9 cellular contexts compared by ENCODE assay signal in the genomic region with DNA sequence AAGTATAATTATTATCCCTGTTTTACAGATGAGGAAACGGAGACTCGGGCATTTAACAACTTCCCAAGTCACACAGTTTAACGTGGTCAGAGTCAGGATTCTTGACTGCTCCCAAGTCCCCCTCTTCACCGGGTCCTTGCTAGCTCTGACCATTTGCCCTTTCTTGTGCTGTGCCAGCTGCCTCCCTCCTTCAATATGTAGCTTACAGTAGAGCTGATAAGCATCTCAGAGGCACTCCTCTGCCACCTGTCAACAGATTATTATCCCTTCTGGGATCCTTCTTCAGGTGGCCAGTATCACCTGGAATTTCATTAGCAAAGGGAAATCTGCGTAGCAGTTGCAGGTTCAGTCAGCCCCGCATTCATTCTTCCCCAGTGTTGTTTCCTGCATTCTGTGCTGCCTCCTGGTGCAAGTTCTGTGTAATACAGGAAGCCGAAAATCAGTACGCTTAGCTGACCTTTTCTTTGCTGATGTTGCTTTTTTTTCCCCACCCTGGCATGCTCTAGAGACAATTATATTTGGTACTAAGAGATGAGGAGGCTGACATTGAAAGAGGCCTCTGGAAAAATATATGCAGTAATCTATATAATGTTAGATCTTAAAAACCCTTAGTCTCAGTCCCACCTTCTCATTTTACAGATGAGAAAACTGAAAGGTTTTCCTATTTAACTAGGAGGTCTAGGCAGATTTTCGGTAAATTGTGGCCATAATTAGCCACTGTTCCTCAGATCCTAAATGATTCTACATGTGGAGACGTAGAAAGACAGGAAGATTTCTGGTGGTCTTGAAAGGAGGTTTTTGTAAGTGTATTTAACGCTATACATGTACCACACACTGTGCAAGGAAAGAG. TPM values are rescaled to one million over a fixed set of nuclear protein-coding genes. Genes with fewer than 3 reads are reported as not detected.
DNase-seq lines count a peak whose midpoint lies in the region; ATAC-seq, FAIRE-seq and TF ChIP-seq lines count a peak whose summit lies in the region.
"Had no signal": no experiment of that assay in that cellular context is flagged by ENCODE, and none has a peak within 500 bp of the region (broad histone marks: within the 10 kb centered on the region; RNA-seq: fewer than 3 reads in every experiment).

No MANE protein-coding gene starts in this region.

- H3K27me3 ChIP-seq in Caco-2 (replicated peaks; ENCODE audit: control insufficient read depth, insufficient read depth, low read length) = no peaks in the 10 kb centered on the region
- no peaks in the 10 kb centered on the region for H3K27me3 ChIP-seq in naive thymus-derived CD4-positive, alpha-beta T cell (ENCODE audit: control insufficient read depth in 2 of 2, insufficient read depth in 2 of 2, low read length in 2 of 2)

- peak; percentile 71 to 80 for TF ChIP-seq CTCF in Caco-2 (IDR thresholded peaks at IDR 0.05; ENCODE audit: insufficient read depth in 1 of 2, low read depth in 1 of 2, low read length in 1 of 2, severe bottlenecking in 1 of 2, unreplicated experiment in 1 of 2)
- peak; percentile 87 for TF ChIP-seq CTCF in epithelial cell of proximal tubule (conservative IDR thresholded peaks at IDR 0.05; ENCODE audit: low read depth, low read length)

- ATAC-seq in GM21367 (IDR thresholded peaks at IDR 0.05; ENCODE audit: unreplicated experiment) = peak; percentile 50
- peak; percentile 74 for ATAC-seq in naive thymus-derived CD4-positive, alpha-beta T cell
- no peak for ATAC-seq in GM21515 (IDR thresholded peaks at IDR 0.05; ENCODE audit: unreplicated experiment)

- H3K4me1 Mint-ChIP-seq in Caco-2 (ENCODE audit: low read depth, unreplicated experiment) = no peaks in the 10 kb centered on the region
- H3K4me1 Mint-ChIP-seq in naive thymus-derived CD4-positive, alpha-beta T cell = peaks cover 0 to 9% (median 6%) of the 10 kb centered on the region in 7 donors

- no peaks in the 10 kb centered on the region for H3K36me3 ChIP-seq in Caco-2 (ENCODE audit: control insufficient read depth, insufficient read depth, low read length)
- peaks cover 0 to 26% (median 0%) of the 10 kb centered on the region in 3 experiments for H3K36me3 ChIP-seq in naive thymus-derived CD4-positive, alpha-beta T cell (ENCODE audit: control insufficient read depth in 2 of 3, insufficient read depth in 3 of 3, low read length in 3 of 3)

- no peak overlapping the region for H3K27ac Mint-ChIP-seq in Caco-2 (ENCODE audit: unreplicated experiment)
- H3K27ac Mint-ChIP-seq in naive thymus-derived CD4-positive, alpha-beta T cell = peak overlapping the region in 1 of 9 donors; percentile 59
- H3K27ac Mint-ChIP-seq: T-helper 1 cell treated with Interleukin-12 subunit alpha and Interleukin-12 subunit beta and Interleukin-4 antibody, amounts not matched to agents 30 μg/mL and 1 μg/mL, for 36 hours had no signal

- intact Hi-C loops in Caco-2 (cut with micrococcal nuclease; ENCODE audit: unreplicated experiment) = loop anchor here (1.0 kb wide), 1 partner anchor 126 kb away; no protein-coding TSS in a partner anchor
- intact Hi-C loops in naive thymus-derived CD4-positive, alpha-beta T cell (cut with micrococcal nuclease) = loop anchor here (1.0 to 10.0 kb wide), 7 partner anchors 25 to 241 kb away; a partner anchor contains a TSS

- H3K4me3 Mint-ChIP-seq in Caco-2 (ENCODE audit: unreplicated experiment) = no peak overlapping the region
- H3K4me3 Mint-ChIP-seq in naive thymus-derived CD4-positive, alpha-beta T cell = no peak overlapping the region
- H3K4me3 Mint-ChIP-seq: T-helper 1 cell treated with Interleukin-12 subunit alpha and Interleukin-12 subunit beta and Interleukin-4 antibody, amounts not matched to agents 30 μg/mL and 1 μg/mL, for 36 hours had no signal

- FAIRE-seq in urothelium cell line (lab: Jason Lieb, UNC) = no peak

- H3K4me1 ChIP-seq in Caco-2 = no peaks in the 10 kb centered on the region
- H3K4me1 ChIP-seq in naive thymus-derived CD4-positive, alpha-beta T cell (ENCODE audit: control insufficient read depth in 2 of 2, insufficient read depth in 2 of 2, low read length in 2 of 2) = no peaks in the 10 kb centered on the region

- H3K27me3 Mint-ChIP-seq in Caco-2 (ENCODE audit: insufficient read depth, unreplicated experiment) = peaks cover 4% of the 10 kb centered on the region
- H3K27me3 Mint-ChIP-seq in naive thymus-derived CD4-positive, alpha-beta T cell = no peaks in the 10 kb centered on the region

- H3K27ac ChIP-seq in naive thymus-derived CD4-positive, alpha-beta T cell (ENCODE audit: low read depth, low read length) = no peak overlapping the region

- POLR2A ChIA-PET in Caco-2 (lab: Charles Lee) = interaction anchor here (0.6 to 0.7 kb wide), 2 partner anchors 126 to 131 kb away, joined by 3 read pairs; no protein-coding TSS in a partner anchor
- POLR2A ChIA-PET in naive thymus-derived CD4-positive, alpha-beta T cell (lab: Charles Lee) = interaction anchor here (1.1 to 2.1 kb wide), 5 partner anchors 39 to 126 kb away, joined by 3 to 13 read pairs (median 4); a partner anchor contains a TSS

- DNase-seq in Caco-2 (peak; percentile 47 to 67), NCI-H2227 treated with DMSO at 0.1 percent for 48 hours (lab: John Stamatoyannopoulos, UW) (peak; percentile 15), epithelial cell of proximal tubule (ENCODE audit: low read depth) (no peak), urothelium cell line (ENCODE audit: low spot score) (peak; percentile 44)
- DNase-seq in activated CD4-positive, alpha-beta T cell treated with anti-CD3 and anti-CD28 coated beads, Interleukin-2, amount 50 U/mL, for 4 hours = peak; percentile 43 to 44
- peak; percentile 11 to 61 (median 47) for DNase-seq in naive thymus-derived CD4-positive, alpha-beta T cell

- no peak overlapping the region for H3K4me3 ChIP-seq in Caco-2 (ENCODE audit: low read depth, low read length)
- H3K4me3 ChIP-seq in epithelial cell of proximal tubule (ENCODE audit: low read depth, low read length) = no peak overlapping the region
- no peak overlapping the region for H3K4me3 ChIP-seq in naive thymus-derived CD4-positive, alpha-beta T cell (ENCODE audit: low read length)

- H3K9me3 ChIP-seq in Caco-2 = no peaks in the 10 kb centered on the region
- no peaks in the 10 kb centered on the region for H3K9me3 ChIP-seq in naive thymus-derived CD4-positive, alpha-beta T cell (ENCODE audit: control insufficient read depth in 2 of 3, low read length in 3 of 3)

- no peaks in the 10 kb centered on the region for H3K36me3 Mint-ChIP-seq in Caco-2 (ENCODE audit: insufficient read depth, unreplicated experiment)
- peaks cover 0 to 40% (median 14%) of the 10 kb centered on the region in 5 donors for H3K36me3 Mint-ChIP-seq in naive thymus-derived CD4-positive, alpha-beta T cell

- CTCF ChIA-PET in Caco-2 (lab: Charles Lee) = interaction anchor here (0.6 to 3.9 kb wide), 18 partner anchors 8 to 293 kb away, joined by 3 to 111 read pairs (median 4); a partner anchor contains a TSS
- CTCF ChIA-PET in naive thymus-derived CD4-positive, alpha-beta T cell (lab: Charles Lee) = interaction anchor here (0.6 to 4.6 kb wide), 25 partner anchors 9 to 454 kb away, joined by 3 to 117 read pairs (median 6); a partner anchor contains a TSS

- no peaks in the 10 kb centered on the region for H3K9me3 Mint-ChIP-seq in Caco-2 (ENCODE audit: unreplicated experiment)
- no peaks in the 10 kb centered on the region for H3K9me3 Mint-ChIP-seq in naive thymus-derived CD4-positive, alpha-beta T cell
- H3K9me3 Mint-ChIP-seq: T-helper 1 cell treated with Interleukin-12 subunit alpha and Interleukin-12 subunit beta and Interleukin-4 antibody, amounts not matched to agents 30 μg/mL and 1 μg/mL, for 36 hours had no signal

- BruUV-seq in Caco-2 (replicated peaks; lab: Mats Ljungman, UMichigan) = no TSS peak

RNA-seq across cellular contexts. Expression of a gene that starts 24.8 kb away (rescaled TPM):
- total RNA-seq in Caco-2 (2022) = 0.23 and 0.52 TPM in 2 replicates
- total RNA-seq in epithelial cell of proximal tubule = 1.5 and 1.6 TPM in 2 replicates
- 10 to 100 TPM in 4 of 5 experiments, 1 to 10 TPM in 1; 9.5 to 17.1 (median 13.4) TPM for total RNA-seq in naive thymus-derived CD4-positive, alpha-beta T cell
- 1 to 10 TPM; 1.4 to 1.9 TPM for polyA plus RNA-seq in naive thymus-derived CD4-positive, alpha-beta T cell

RNA-seq across cellular contexts. Expression of a gene that starts 38.7 kb away (rescaled TPM):
- 0.29 and 0.63 TPM in 2 replicates for total RNA-seq in Caco-2 (2022)
- total RNA-seq in epithelial cell of proximal tubule = 1.7 and 8.0 TPM in 2 replicates
- 10 to 100 TPM; 12.5 to 33.8 (median 17.8) TPM for total RNA-seq in naive thymus-derived CD4-positive, alpha-beta T cell
- 10 to 100 TPM; 42.2 to 46.8 TPM for polyA plus RNA-seq in naive thymus-derived CD4-positive, alpha-beta T cell

RNA-seq across cellular contexts. Expression of a gene that starts 53.3 kb away (rescaled TPM):
- total RNA-seq in Caco-2 (2022) = 46.8 and 54.4 TPM in 2 replicates
- 36.0 and 42.2 TPM in 2 replicates for total RNA-seq in epithelial cell of proximal tubule
- total RNA-seq in naive thymus-derived CD4-positive, alpha-beta T cell = 10 to 100 TPM; 46.5 to 75.9 (median 50.4) TPM
- polyA plus RNA-seq in naive thymus-derived CD4-positive, alpha-beta T cell = 10 to 100 TPM; 25.5 to 25.6 TPM
